In the genomic region with DNA sequence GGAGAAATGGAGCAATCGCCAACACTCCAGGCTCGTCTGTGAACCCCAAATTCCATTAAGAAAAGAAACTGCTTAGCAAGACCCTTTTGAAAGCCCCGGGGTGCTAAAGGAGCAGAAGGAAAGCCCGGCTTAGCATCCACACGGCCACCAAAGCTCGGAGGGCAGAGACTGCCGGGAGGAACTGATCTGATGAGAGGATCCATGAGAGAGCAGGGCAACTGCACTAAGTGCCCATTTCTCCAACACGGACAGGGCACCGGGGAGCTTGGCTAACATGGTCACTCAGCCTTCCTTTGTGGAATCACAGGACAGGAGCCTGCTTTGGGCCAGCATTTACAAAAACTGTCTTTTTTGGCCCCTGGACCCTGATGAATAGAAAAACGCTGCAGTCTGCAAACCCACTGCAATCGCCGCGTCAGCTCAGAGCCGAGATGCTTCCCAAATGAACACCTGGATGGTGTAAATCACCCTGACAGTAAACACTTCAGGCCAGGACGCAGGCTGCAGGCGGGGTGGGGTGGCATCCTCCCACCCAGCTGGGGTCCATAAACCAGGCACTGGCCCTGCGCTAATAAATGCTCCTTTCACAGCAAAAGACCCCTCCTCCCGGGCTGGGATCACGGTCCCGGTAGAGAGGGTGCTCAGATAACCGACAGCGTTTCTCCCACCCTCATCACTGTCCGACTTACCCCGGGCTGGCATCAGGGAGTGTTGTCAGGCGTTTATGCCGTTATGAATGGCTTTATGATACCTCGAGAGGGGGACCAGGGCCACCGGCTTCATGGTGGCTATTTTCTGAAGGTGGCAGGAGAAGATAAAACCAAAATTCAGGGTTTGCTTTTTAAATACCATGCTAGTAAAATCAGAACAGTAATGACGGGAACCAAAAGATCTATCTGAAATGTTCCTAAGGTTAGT, we compare ENCODE assay signal across 1 cellular context.
TF ChIP-seq lines count a peak whose summit lies in the region.

No MANE protein-coding gene starts in this region.

TF ChIP-seq in A549, 52 proteins besides CTCF, POLR2A, EP300 and RAD21 (continued from another document):
- no peak for TF ChIP-seq ZSCAN20 (CRISPR knock-in tag; IDR thresholded peaks at IDR 0.05)
- TF ChIP-seq CBX8 (IDR thresholded peaks at IDR 0.05), result 0 out of 2 replicates have a peak, but pooled peaks have one; percentile 21
